Comparison of ENCODE assay signal across 1 cellular context in the genomic region with DNA sequence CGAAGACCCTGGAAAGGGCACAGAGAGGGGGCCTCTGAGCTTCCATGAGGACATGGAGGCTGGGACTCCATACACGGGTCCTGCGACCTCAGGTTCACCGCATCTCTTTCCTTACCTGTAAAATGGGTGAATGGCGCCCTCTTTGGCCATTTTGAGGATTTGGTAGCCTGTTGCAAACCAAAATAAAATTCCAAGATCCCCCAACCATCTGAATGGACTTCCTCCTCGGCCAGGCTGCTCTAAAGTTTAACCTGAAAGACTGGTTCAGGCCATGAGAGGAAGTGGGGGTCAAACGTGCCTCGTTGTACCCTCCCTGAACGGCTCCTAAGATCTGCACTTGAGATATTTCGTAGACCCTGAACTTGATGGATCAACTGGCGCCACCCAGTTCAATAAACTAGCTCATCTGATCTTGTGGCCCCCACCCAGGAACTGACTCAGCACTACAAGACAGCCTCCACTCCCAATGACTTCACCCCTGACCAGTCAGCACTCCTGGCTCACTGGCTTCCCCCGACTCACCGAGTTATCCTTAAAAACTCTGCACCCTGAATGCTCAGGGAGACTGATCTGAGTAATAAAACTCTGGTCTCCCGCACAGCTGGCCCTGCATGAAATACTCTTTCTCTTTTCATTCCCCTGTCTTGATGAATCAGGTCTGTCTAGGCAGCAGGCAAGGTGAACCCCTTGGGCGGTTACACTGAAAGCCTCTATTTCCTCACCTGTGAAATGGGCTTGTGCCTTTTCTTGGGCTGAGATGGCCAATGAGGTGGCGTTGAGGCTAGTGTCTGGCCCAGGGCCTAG.
TF ChIP-seq lines count a peak whose summit lies in the region.

No MANE protein-coding gene starts in this region.

TF ChIP-seq in GM23338, 12 proteins besides CTCF, POLR2A, EP300 and RAD21 (continued from another document):
- no peak for TF ChIP-seq REST (IDR thresholded peaks at IDR 0.05; ENCODE audit: unreplicated experiment)
- TF ChIP-seq STAT1 (IDR thresholded peaks at IDR 0.05; ENCODE audit: unreplicated experiment) = no peak
- no peak for TF ChIP-seq ZNF114 (CRISPR knock-in tag; IDR thresholded peaks at IDR 0.05)
- TF ChIP-seq, protein P1, sequence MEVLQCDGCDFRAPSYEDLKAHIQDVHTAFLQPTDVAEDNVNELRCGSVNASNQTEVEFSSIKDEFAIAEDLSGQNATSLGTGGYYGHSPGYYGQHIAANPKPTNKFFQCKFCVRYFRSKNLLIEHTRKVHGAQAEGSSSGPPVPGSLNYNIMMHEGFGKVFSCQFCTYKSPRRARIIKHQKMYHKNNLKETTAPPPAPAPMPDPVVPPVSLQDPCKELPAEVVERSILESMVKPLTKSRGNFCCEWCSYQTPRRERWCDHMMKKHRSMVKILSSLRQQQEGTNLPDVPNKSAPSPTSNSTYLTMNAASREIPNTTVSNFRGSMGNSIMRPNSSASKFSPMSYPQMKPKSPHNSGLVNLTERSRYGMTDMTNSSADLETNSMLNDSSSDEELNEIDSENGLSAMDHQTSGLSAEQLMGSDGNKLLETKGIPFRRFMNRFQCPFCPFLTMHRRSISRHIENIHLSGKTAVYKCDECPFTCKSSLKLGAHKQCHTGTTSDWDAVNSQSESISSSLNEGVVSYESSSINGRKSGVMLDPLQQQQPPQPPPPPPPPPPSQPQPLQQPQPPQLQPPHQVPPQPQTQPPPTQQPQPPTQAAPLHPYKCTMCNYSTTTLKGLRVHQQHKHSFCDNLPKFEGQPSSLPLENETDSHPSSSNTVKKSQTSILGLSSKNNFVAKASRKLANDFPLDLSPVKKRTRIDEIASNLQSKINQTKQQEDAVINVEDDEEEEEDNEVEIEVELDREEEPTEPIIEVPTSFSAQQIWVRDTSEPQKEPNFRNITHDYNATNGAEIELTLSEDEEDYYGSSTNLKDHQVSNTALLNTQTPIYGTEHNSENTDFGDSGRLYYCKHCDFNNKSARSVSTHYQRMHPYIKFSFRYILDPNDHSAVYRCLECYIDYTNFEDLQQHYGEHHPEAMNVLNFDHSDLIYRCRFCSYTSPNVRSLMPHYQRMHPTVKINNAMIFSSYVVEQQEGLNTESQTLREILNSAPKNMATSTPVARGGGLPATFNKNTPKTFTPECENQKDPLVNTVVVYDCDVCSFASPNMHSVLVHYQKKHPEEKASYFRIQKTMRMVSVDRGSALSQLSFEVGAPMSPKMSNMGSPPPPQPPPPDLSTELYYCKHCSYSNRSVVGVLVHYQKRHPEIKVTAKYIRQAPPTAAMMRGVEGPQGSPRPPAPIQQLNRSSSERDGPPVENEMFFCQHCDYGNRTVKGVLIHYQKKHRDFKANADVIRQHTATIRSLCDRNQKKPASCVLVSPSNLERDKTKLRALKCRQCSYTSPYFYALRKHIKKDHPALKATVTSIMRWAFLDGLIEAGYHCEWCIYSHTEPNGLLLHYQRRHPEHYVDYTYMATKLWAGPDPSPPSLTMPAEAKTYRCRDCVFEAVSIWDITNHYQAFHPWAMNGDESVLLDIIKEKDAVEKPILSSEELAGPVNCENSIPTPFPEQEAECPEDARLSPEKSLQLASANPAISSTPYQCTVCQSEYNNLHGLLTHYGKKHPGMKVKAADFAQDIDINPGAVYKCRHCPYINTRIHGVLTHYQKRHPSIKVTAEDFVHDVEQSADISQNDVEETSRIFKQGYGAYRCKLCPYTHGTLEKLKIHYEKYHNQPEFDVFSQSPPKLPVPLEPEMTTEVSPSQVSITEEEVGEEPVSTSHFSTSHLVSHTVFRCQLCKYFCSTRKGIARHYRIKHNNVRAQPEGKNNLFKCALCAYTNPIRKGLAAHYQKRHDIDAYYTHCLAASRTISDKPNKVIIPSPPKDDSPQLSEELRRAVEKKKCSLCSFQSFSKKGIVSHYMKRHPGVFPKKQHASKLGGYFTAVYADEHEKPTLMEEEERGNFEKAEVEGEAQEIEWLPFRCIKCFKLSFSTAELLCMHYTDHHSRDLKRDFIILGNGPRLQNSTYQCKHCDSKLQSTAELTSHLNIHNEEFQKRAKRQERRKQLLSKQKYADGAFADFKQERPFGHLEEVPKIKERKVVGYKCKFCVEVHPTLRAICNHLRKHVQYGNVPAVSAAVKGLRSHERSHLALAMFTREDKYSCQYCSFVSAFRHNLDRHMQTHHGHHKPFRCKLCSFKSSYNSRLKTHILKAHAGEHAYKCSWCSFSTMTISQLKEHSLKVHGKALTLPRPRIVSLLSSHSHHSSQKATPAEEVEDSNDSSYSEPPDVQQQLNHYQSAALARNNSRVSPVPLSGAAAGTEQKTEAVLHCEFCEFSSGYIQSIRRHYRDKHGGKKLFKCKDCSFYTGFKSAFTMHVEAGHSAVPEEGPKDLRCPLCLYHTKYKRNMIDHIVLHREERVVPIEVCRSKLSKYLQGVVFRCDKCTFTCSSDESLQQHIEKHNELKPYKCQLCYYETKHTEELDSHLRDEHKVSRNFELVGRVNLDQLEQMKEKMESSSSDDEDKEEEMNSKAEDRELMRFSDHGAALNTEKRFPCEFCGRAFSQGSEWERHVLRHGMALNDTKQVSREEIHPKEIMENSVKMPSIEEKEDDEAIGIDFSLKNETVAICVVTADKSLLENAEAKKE (CRISPR knock-in tag; IDR thresholded peaks at IDR 0.05) = no peak
TF ChIP-seq in GM23338: peak in this region for 0.
